Comparison of ENCODE assay signal across 1 cellular context in the genomic region with DNA sequence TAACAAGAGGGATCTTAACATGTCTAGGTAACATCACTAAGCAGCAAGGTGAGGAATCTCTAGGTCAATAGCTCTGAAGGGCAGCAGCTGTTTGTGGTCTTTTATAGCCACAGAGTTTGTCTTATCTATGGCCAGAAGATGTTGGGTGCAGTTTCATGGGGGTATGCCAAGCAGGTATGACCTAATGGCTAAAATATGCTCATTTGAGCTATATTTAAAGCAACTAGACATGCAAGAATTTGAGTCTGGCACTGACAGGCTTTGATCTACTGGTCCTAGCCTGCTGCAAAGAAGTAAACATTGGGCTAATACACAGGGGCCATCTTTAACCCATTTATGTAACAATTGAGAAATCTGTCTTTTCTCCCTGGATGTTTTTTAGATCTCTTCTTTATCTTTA.
TF ChIP-seq lines count a peak whose summit lies in the region.

No MANE protein-coding gene starts in this region.

TF ChIP-seq in HCT116, 20 proteins besides CTCF, POLR2A, EP300 and RAD21 (continued from another document):
- TF ChIP-seq, protein P1, sequence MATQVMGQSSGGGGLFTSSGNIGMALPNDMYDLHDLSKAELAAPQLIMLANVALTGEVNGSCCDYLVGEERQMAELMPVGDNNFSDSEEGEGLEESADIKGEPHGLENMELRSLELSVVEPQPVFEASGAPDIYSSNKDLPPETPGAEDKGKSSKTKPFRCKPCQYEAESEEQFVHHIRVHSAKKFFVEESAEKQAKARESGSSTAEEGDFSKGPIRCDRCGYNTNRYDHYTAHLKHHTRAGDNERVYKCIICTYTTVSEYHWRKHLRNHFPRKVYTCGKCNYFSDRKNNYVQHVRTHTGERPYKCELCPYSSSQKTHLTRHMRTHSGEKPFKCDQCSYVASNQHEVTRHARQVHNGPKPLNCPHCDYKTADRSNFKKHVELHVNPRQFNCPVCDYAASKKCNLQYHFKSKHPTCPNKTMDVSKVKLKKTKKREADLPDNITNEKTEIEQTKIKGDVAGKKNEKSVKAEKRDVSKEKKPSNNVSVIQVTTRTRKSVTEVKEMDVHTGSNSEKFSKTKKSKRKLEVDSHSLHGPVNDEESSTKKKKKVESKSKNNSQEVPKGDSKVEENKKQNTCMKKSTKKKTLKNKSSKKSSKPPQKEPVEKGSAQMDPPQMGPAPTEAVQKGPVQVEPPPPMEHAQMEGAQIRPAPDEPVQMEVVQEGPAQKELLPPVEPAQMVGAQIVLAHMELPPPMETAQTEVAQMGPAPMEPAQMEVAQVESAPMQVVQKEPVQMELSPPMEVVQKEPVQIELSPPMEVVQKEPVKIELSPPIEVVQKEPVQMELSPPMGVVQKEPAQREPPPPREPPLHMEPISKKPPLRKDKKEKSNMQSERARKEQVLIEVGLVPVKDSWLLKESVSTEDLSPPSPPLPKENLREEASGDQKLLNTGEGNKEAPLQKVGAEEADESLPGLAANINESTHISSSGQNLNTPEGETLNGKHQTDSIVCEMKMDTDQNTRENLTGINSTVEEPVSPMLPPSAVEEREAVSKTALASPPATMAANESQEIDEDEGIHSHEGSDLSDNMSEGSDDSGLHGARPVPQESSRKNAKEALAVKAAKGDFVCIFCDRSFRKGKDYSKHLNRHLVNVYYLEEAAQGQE (IDR thresholded peaks at IDR 0.05; ENCODE audit: low read depth): no peak
- no peak for TF ChIP-seq EZH2phosphoT487 (IDR thresholded peaks at IDR 0.05; ENCODE audit: borderline replicate concordance)
- TF ChIP-seq, protein P2, sequence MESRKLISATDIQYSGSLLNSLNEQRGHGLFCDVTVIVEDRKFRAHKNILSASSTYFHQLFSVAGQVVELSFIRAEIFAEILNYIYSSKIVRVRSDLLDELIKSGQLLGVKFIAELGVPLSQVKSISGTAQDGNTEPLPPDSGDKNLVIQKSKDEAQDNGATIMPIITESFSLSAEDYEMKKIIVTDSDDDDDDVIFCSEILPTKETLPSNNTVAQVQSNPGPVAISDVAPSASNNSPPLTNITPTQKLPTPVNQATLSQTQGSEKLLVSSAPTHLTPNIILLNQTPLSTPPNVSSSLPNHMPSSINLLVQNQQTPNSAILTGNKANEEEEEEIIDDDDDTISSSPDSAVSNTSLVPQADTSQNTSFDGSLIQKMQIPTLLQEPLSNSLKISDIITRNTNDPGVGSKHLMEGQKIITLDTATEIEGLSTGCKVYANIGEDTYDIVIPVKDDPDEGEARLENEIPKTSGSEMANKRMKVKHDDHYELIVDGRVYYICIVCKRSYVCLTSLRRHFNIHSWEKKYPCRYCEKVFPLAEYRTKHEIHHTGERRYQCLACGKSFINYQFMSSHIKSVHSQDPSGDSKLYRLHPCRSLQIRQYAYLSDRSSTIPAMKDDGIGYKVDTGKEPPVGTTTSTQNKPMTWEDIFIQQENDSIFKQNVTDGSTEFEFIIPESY (IDR thresholded peaks at IDR 0.05; ENCODE audit: extremely low read depth, insufficient replicate concordance, low read length): no peak
- no peak for TF ChIP-seq YY1 (IDR thresholded peaks at IDR 0.05; ENCODE audit: extremely low read depth, insufficient replicate concordance, low read depth, low read length)
